ENCODE assay signal across 8 cellular contexts in the genomic region with DNA sequence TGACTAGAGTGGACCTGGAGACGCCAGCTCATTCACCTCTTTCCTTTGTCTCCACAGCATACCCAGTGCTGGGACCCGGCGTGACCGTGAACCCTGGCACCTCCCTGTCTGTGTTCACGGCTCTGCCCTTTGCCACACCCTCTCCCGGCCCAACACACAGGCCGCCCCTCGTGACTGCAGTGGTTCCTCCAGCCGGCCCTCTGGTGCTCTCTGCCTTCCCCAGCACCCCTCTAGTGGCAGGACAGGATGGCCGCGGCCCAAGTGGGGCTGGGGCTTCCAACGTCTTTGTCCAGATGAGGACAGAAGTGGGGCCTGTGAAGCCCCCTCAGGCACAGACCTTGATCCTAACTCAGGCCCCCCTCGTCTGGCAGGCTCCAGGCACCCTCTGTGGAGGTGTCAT. TPM values are rescaled to one million over a fixed set of nuclear protein-coding genes. Genes with fewer than 3 reads are reported as not detected.
"Had no signal": no experiment of that assay in that cellular context is flagged by ENCODE, and none has a peak within 500 bp of the region (broad histone marks: within the 10 kb centered on the region; RNA-seq: fewer than 3 reads in every experiment).

No MANE protein-coding gene starts in this region.

RNA-seq across cellular contexts. Expression of gene NUTM2G, which starts 3.0 kb away (rescaled TPM):
- total RNA-seq: activated CD8-positive, alpha-beta T cell treated with anti-CD3 and anti-CD28 coated beads for 36 hours; activated naive CD8-positive, alpha-beta T cell treated with anti-CD3 and anti-CD28 coated beads for 36 hours; activated T-cell treated with anti-CD3 and anti-CD28 coated beads, Interleukin-2, amount 50 U/mL, for 72 hours; activated T-helper 2 cell treated with anti-CD3 and anti-CD28 coated beads, Interferon-gamma antibody, Interleukin-2, Interleukin-4, amounts not matched to agents 10 μg/mL and 5 μg/mL and 100 μg/mL, durations not matched to agents 14 hours and 24 hours and 36 hours; NCI-H460; Right ventricle myocardium inferior; RPMI7951; T-helper 2 cell treated with Interferon-gamma antibody and Interleukin-4, amounts not matched to agents 100 ng/mL and 5 ng/mL, for 36 hours had no signal
